Comparison of ENCODE assay signal across 8 cellular contexts in the genomic region with DNA sequence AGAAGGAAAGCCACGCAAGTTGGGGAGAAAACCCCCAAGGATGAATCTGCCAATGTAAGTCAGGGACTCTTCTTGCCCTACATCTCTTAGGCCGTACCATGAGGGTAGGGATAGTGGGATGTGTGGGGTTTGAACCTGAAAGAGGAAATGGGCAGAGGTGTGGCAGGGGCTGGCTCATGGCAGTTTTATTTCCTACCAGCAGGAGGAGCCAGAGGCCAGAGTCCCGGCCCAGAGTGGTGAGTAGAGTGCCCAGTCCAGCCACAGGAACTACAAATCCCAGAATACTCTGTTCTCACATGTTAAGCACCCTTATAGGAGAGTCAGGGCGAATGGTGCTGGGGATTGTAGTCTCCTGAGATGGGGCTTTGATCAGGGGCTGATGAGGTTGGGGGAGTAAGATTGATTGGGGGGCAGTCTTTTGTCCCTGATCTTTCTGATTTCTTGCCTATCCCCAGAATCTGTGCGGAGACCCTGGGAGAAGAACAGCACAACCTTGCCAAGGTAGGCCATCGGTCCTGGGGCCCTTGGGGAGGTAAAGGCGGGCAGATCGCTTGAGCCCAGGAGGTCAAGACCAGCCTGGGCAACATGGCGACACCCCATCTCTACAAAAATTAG. TPM values are rescaled to one million over a fixed set of nuclear protein-coding genes. Genes with fewer than 3 reads are reported as not detected.
A peak's percentile ranks its signal among the peaks of the same experiment; 100 is the strongest.
DNase-seq lines count a peak whose midpoint lies in the region; ATAC-seq and TF ChIP-seq lines count a peak whose summit lies in the region.

No MANE protein-coding gene starts in this region.

- peak; percentile 69 for ATAC-seq in GM19023 (IDR thresholded peaks at IDR 0.05; ENCODE audit: unreplicated experiment)
- ATAC-seq in HG03571 (IDR thresholded peaks at IDR 0.05; ENCODE audit: unreplicated experiment) = peak; percentile 66
- ATAC-seq in left lobe of liver = peak; percentile 93

- DNase-seq in AG09319 (ENCODE audit: extremely low read depth, low read depth) (peak; percentile 59), NCI-H69 (lab: John Stamatoyannopoulos, UW) (peak; percentile 91), choroid plexus epithelial cell (ENCODE audit: low read depth) (peak; percentile 91), left lobe of liver (ENCODE audit: low spot score) (peak; percentile 82)
- peak; percentile 81 for DNase-seq in activated CD4-positive, alpha-beta T cell treated with anti-CD3 and anti-CD28 coated beads for 48 hours
- peak; percentile 65 for DNase-seq in stimulated activated CD4-positive, alpha-beta T cell treated with anti-CD3 and anti-CD28 coated beads, Interleukin-4, amount 100 ng/mL, for 1 hour

- peak; percentile 86 for TF ChIP-seq CTCF in AG09319 (IDR thresholded peaks at IDR 0.05; ENCODE audit: low read depth, low read length)
- peak; percentile 90 for TF ChIP-seq CTCF in choroid plexus epithelial cell (conservative IDR thresholded peaks at IDR 0.05; ENCODE audit: low read depth, low read length)

- no peak overlapping the region for H3K4me3 ChIP-seq in choroid plexus epithelial cell (ENCODE audit: low read depth, low read length)

RNA-seq across cellular contexts. Expression of a gene that starts 16.5 kb away (rescaled TPM):
- total RNA-seq in left lobe of liver = 21.7 TPM

RNA-seq across cellular contexts. Expression of a gene that starts 25.5 kb away (rescaled TPM):
- 0.86 TPM for total RNA-seq in left lobe of liver

RNA-seq across cellular contexts. Expression of a gene that starts 26.9 kb away (rescaled TPM):
- 3.0 TPM for total RNA-seq in left lobe of liver

RNA-seq across cellular contexts. Expression of a gene that starts 56.0 kb away (rescaled TPM):
- 0.35 TPM for total RNA-seq in left lobe of liver
